11 cellular contexts compared by ENCODE assay signal in genomic region chr1:183873642-183874041, GRCh38.
DNase-seq lines count a peak whose midpoint lies in the region; ATAC-seq and TF ChIP-seq lines count a peak whose summit lies in the region.
"Had no signal": no experiment of that assay in that cellular context is flagged by ENCODE, and none has a peak within 500 bp of the region (broad histone marks: within the 10 kb centered on the region; RNA-seq: fewer than 3 reads in every experiment).

No MANE protein-coding gene starts in this region.

- H3K4me3 ChIP-seq in left lung: no peak overlapping the region

- no peak overlapping the region for H3K4me3 Mint-ChIP-seq in stimulated activated effector memory CD8-positive, alpha-beta T cell treated with anti-CD3 and anti-CD28 coated beads, Interleukin-12 subunit alpha, Interleukin-12 subunit beta, amount 100 ng/mL, for 72 hours
- H3K4me3 Mint-ChIP-seq: type B pancreatic cell had no signal

- no peak overlapping the region for H3K27ac Mint-ChIP-seq in stimulated activated effector memory CD8-positive, alpha-beta T cell treated with anti-CD3 and anti-CD28 coated beads, Interleukin-12 subunit alpha, Interleukin-12 subunit beta, amount 100 ng/mL, for 72 hours

- no peaks in the 10 kb centered on the region for H3K4me1 Mint-ChIP-seq in stimulated activated effector memory CD8-positive, alpha-beta T cell treated with anti-CD3 and anti-CD28 coated beads, Interleukin-12 subunit alpha, Interleukin-12 subunit beta, amount 100 ng/mL, for 72 hours

- ATAC-seq in left lung: no peak
- ATAC-seq in GM18873 (IDR thresholded peaks at IDR 0.05; ENCODE audit: low FRiP score, unreplicated experiment): no peak
- no peak for ATAC-seq in stimulated activated effector memory CD8-positive, alpha-beta T cell treated with anti-CD3 and anti-CD28 coated beads, Interleukin-12 subunit alpha, Interleukin-12 subunit beta, amount 100 ng/mL, for 72 hours

- H3K27ac ChIP-seq in left lung: peak overlapping the region; percentile 46 to 77
- H3K27ac ChIP-seq: VCaP had no signal

- H3K36me3 ChIP-seq in left lung: peaks cover 0 to 3% of the 10 kb centered on the region in 2 donors

- intact Hi-C loops in left lung (cut with DNase I): no loop called here

- no peaks in the 10 kb centered on the region for H3K27me3 ChIP-seq in left lung

- no peaks in the 10 kb centered on the region for H3K9me3 Mint-ChIP-seq in stimulated activated effector memory CD8-positive, alpha-beta T cell treated with anti-CD3 and anti-CD28 coated beads, Interleukin-12 subunit alpha, Interleukin-12 subunit beta, amount 100 ng/mL, for 72 hours

- TF ChIP-seq CTCF in GM20000 (IDR thresholded peaks at IDR 0.05; ENCODE audit: extremely low read depth, missing control alignments): no peak
- TF ChIP-seq CTCF in left lung (IDR thresholded peaks at IDR 0.05): no peak

- H3K9me3 ChIP-seq in left lung: no peaks in the 10 kb centered on the region

- peak; percentile 50 for DNase-seq in CD1c-positive myeloid dendritic cell (ENCODE audit: extremely low spot score)
- DNase-seq in GM20000 (ENCODE audit: low spot score): peak; percentile 16
- DNase-seq in SKM-1 treated with dmso at 0.1 percent for 144 hours (lab: John Stamatoyannopoulos, UW; ENCODE audit: unreplicated experiment): peak; percentile 81
- DNase-seq in left lung: no peak
- DNase-seq in stimulated activated effector memory CD8-positive, alpha-beta T cell treated with anti-CD3 and anti-CD28 coated beads, Interleukin-12 subunit alpha, Interleukin-12 subunit beta, amount 100 ng/mL, for 72 hours (ENCODE audit: low spot score in 2 of 2): no peak
- no peak for DNase-seq in RKO (ENCODE audit: low spot score)
- DNase-seq in NCI-H69 (lab: John Stamatoyannopoulos, UW): no peak
- DNase-seq: midbrain had no signal

- peaks cover 35 to 95% of the 10 kb centered on the region in 2 donors for H3K4me1 ChIP-seq in left lung

- no peaks in the 10 kb centered on the region for H3K36me3 Mint-ChIP-seq in stimulated activated effector memory CD8-positive, alpha-beta T cell treated with anti-CD3 and anti-CD28 coated beads, Interleukin-12 subunit alpha, Interleukin-12 subunit beta, amount 100 ng/mL, for 72 hours

Comparison
In these comparisons a context has a peak if more than half of its experiments do, and no peak if none do; other contexts are left out.
1. DNase-seq: peak in CD1c-positive myeloid dendritic cell (single experiment), GM20000 (single experiment) and SKM-1 treated with dmso at 0.1 percent for 144 hours (single experiment); none in left lung (0 of 2), stimulated activated effector memory CD8-positive, alpha-beta T cell treated with anti-CD3 and anti-CD28 coated beads, Interleukin-12 subunit alpha, Interleukin-12 subunit beta, amount 100 ng/mL, for 72 hours (0 of 2), RKO (single experiment) and NCI-H69 (single experiment).